Comparison of ENCODE assay signal across 1 cellular context in genomic region chr20:62040933-62041332, GRCh38.
TF ChIP-seq lines count a peak whose summit lies in the region.

No MANE protein-coding gene starts in this region.

TF ChIP-seq in K562, 482 proteins besides CTCF, POLR2A, EP300 and RAD21:
- TF ChIP-seq CHD7 (IDR thresholded peaks at IDR 0.05; ENCODE audit: low read depth, low read length), result no peak
- peak; percentile 43 for TF ChIP-seq NFIC (IDR thresholded peaks at IDR 0.05)
